ENCODE assay signal across 21 cellular contexts in the genomic region with DNA sequence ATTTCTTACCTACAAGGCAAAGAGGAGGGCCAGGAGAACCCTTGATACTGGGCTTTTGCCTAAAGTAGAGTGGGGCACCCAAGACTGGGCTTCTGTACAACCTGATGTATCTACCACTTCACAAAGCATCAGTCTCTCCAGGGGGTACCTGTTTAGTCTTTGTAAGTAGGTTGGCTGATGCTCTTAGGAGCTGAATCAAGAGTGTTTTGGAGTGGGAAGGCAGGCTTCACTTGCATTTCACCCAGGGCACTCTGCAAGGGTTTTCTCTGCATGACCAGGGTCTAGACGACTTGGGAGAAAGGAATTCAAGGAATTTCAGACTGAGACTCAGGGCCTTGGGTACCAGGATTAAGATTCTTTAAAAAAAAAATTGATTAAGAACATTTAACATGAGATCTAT.
DNase-seq lines count a peak whose midpoint lies in the region; ATAC-seq, FAIRE-seq and TF ChIP-seq lines count a peak whose summit lies in the region.
"Had no signal": no experiment of that assay in that cellular context is flagged by ENCODE, and none has a peak within 500 bp of the region (broad histone marks: within the 10 kb centered on the region; RNA-seq: fewer than 3 reads in every experiment).

No MANE protein-coding gene starts in this region.

- no peaks in the 10 kb centered on the region for H3K36me3 Mint-ChIP-seq in GM23338 (ENCODE audit: low read depth)

- H3K27me3 ChIP-seq in GM23338 (ENCODE audit: insufficient read depth) (no peaks in the 10 kb centered on the region), keratinocyte (ENCODE audit: control insufficient read depth, extremely low read depth, insufficient read depth, low read length) (no peaks in the 10 kb centered on the region)
- H3K27me3 ChIP-seq: SJCRH30 had no signal

- POLR2A ChIA-PET in A549 (lab: Yijun Ruan, JAX): no interaction called here

- peaks cover 24% of the 10 kb centered on the region for H3K4me1 Mint-ChIP-seq in GM23338
- H3K4me1 Mint-ChIP-seq: T-helper 17 cell had no signal

- H3K4me2 ChIP-seq in A549 (no peak overlapping the region), GM23338 (peak overlapping the region; percentile 38; the same call in 1 of the 2 replicates), keratinocyte (ENCODE audit: control insufficient read depth, extremely low read depth, insufficient read depth, low read depth, low read length) (peak overlapping the region; percentile 16)

- FAIRE-seq in A549 (lab: Jason Lieb, UNC): no peak
- no peak for FAIRE-seq in keratinocyte (lab: Jason Lieb, UNC)
- FAIRE-seq: frontal cortex, HTR-8/SVneo, small intestine had no signal

- CTCF ChIA-PET in A549 (lab: Yijun Ruan, JAX): no interaction called here

- H3K9me2 ChIP-seq in GM23338 (ENCODE audit: insufficient read depth): no peaks in the 10 kb centered on the region

- DNase-seq in A549 (ENCODE audit: low read depth in 1 of 2, low spot score in 1 of 2) (no peak), GM23338 (ENCODE audit: low spot score) (peak; percentile 51), astrocyte of the hippocampus (ENCODE audit: low read depth, low spot score) (peak; percentile 74), keratinocyte (ENCODE audit: low read depth, low spot score) (no peak), SW 1271 (lab: John Stamatoyannopoulos, UW) (no peak)
- no peak for DNase-seq in activated naive CD4-positive, alpha-beta T cell treated with Interleukin-2 at 50 U/mL for 16 hours
- DNase-seq: activated CD4-positive, alpha-beta T cell treated with anti-CD3 and anti-CD28 coated beads, Interleukin-2, amount 50 U/mL, for 48 hours; amygdala; central memory CD4-positive, alpha-beta T cell; SJCRH30; small intestine; stimulated activated CD4-positive, alpha-beta T cell treated with anti-CD3 and anti-CD28 coated beads, Interleukin-2, amount 100 ng/mL, for 48 hours; stimulated activated naive CD4-positive, alpha-beta T cell treated with Interleukin-2 at 50 U/mL for 16 hours; T-helper 17 cell had no signal

- no peak overlapping the region for H3K27ac Mint-ChIP-seq in GM23338
- H3K27ac Mint-ChIP-seq: T-helper 17 cell had no signal

- no peaks in the 10 kb centered on the region for H3K9me1 ChIP-seq in keratinocyte (ENCODE audit: control insufficient read depth, extremely low read depth, insufficient read depth, low read length)

- H3K9me3 ChIP-seq in A549 (no peaks in the 10 kb centered on the region), keratinocyte (ENCODE audit: control insufficient read depth, low read depth, low read length) (no peaks in the 10 kb centered on the region)
- H3K9me3 ChIP-seq: SJCRH30 had no signal

- H3K27me3 Mint-ChIP-seq in GM23338 (ENCODE audit: insufficient read depth, low read depth, poor library complexity): peaks cover 6% of the 10 kb centered on the region

- H2AFZ ChIP-seq in GM23338 (no peak overlapping the region), keratinocyte (ENCODE audit: control insufficient read depth, low read length) (no peak overlapping the region)

- H4K20me1 ChIP-seq in GM23338 (replicated peaks; ENCODE audit: insufficient read depth): no peaks in the 10 kb centered on the region
- H4K20me1 ChIP-seq in keratinocyte (ENCODE audit: control insufficient read depth, extremely low read depth, insufficient read depth, low read length): no peaks in the 10 kb centered on the region

- no peaks in the 10 kb centered on the region for H3F3A ChIP-seq in GM23338 (replicated peaks; ENCODE audit: low read depth)

- TF ChIP-seq CTCF in A549 (IDR thresholded peaks at IDR 0.05): no peak
- no peak for TF ChIP-seq CTCF in GM23338 (conservative IDR thresholded peaks at IDR 0.05; ENCODE audit: low read depth in 2 of 2)
- no peak for TF ChIP-seq CTCF in keratinocyte (optimal IDR thresholded peaks at IDR 0.05 in 1 of 3, IDR thresholded peaks at IDR 0.05 in 1 of 3, conservative IDR thresholded peaks at IDR 0.05 in 1 of 3; ENCODE audit: extremely low read depth in 1 of 3, insufficient read depth in 2 of 3, low read length in 3 of 3)

- TF ChIP-seq POLR2A in A549 (IDR thresholded peaks at IDR 0.05; ENCODE audit: low read length): no peak

- H3K4me1 ChIP-seq in A549: peaks cover 24% of the 10 kb centered on the region
- H3K4me1 ChIP-seq in GM23338 (ENCODE audit: insufficient read depth): peaks cover 9% of the 10 kb centered on the region; the same call in 1 of the 2 replicates
- peaks cover 16% of the 10 kb centered on the region for H3K4me1 ChIP-seq in keratinocyte (ENCODE audit: control insufficient read depth, extremely low read depth, insufficient read depth, low read length)
- H3K4me1 ChIP-seq: SJCRH30 had no signal

- H3K4me3 ChIP-seq in A549 (no peak overlapping the region), GM23338 (no peak overlapping the region), keratinocyte (ENCODE audit: control insufficient read depth in 2 of 3, extremely low read depth in 1 of 3, insufficient read depth in 2 of 3, low read depth in 1 of 3, low read length in 3 of 3) (no peak overlapping the region)
- H3K4me3 ChIP-seq: SJCRH30 had no signal

- H3K27ac ChIP-seq in A549: peak overlapping the region; percentile 30 to 78; a peak in 5 of 6 replicates
- no peak overlapping the region for H3K27ac ChIP-seq in GM23338 (ENCODE audit: low read depth)
- H3K27ac ChIP-seq in keratinocyte (ENCODE audit: control insufficient read depth, insufficient read depth, low read length): no peak overlapping the region
- H3K27ac ChIP-seq: SJCRH30 had no signal

- no peaks in the 10 kb centered on the region for H3K9me3 Mint-ChIP-seq in GM23338
- H3K9me3 Mint-ChIP-seq: neural crest cell had no signal

- no peak overlapping the region for H3K9ac ChIP-seq in keratinocyte (ENCODE audit: control insufficient read depth, extremely low read depth, insufficient read depth, low read length)

- ATAC-seq in A549: no peak
- ATAC-seq in GM23338: peak; percentile 89
- ATAC-seq in GM21360 (IDR thresholded peaks at IDR 0.05; ENCODE audit: unreplicated experiment): no peak
- no peak for ATAC-seq in GM21423 (IDR thresholded peaks at IDR 0.05; ENCODE audit: unreplicated experiment)
- ATAC-seq: HCT116, left lobe of liver, T-helper 17 cell had no signal

- no peak overlapping the region for H3K4me3 Mint-ChIP-seq in GM23338
- H3K4me3 Mint-ChIP-seq: neural crest cell, T-helper 17 cell had no signal

- dilution Hi-C loops in keratinocyte (cut with MboI; ENCODE audit: extremely low pct_ligation_motif_present, low sequenced_read_pairs): no loop called here

- no peak for TF ChIP-seq RAD21 in A549 (conservative IDR thresholded peaks at IDR 0.05 in 1 of 2, IDR thresholded peaks at IDR 0.05 in 1 of 2)

- WGBS in A549 (ENCODE audit: missing lambda C conversion rate): 4% methylated on average over 1 of the region's 1 CpG

- no peak for TF ChIP-seq EP300 in A549 (IDR thresholded peaks at IDR 0.05)

- H3K79me2 ChIP-seq in GM23338 (replicated peaks; ENCODE audit: insufficient read depth) (no peaks in the 10 kb centered on the region), keratinocyte (ENCODE audit: control insufficient read depth, insufficient read depth, low read length) (no peaks in the 10 kb centered on the region)

- H3K36me3 ChIP-seq in GM23338 (ENCODE audit: insufficient read depth) (no peaks in the 10 kb centered on the region), keratinocyte (ENCODE audit: control insufficient read depth in 2 of 2, extremely low read depth in 1 of 2, insufficient read depth in 2 of 2, low read length in 2 of 2) (no peaks in the 10 kb centered on the region)
- H3K36me3 ChIP-seq: SJCRH30 had no signal

TF ChIP-seq in A549, 52 proteins besides CTCF, POLR2A, EP300 and RAD21:
- TF ChIP-seq PHF8 (IDR thresholded peaks at IDR 0.05; ENCODE audit: borderline replicate concordance, low read depth) (no peak), HOXB13 (CRISPR knock-in tag; IDR thresholded peaks at IDR 0.05; ENCODE audit: low read depth) (no peak), ZFP36 (IDR thresholded peaks at IDR 0.05; ENCODE audit: borderline replicate concordance, partially characterized antibody) (no peak), EHMT2 (IDR thresholded peaks at IDR 0.05; ENCODE audit: low read depth) (no peak), MAFK (IDR thresholded peaks at IDR 0.05; ENCODE audit: partially characterized antibody) (no peak)

TF ChIP-seq in GM23338, 12 proteins besides CTCF, POLR2A, EP300 and RAD21 (continues in another document):
- TF ChIP-seq EZH2 (IDR thresholded peaks at IDR 0.05; ENCODE audit: low read depth, unreplicated experiment) (no peak), ZNF114 (CRISPR knock-in tag; IDR thresholded peaks at IDR 0.05) (no peak), JUNB (IDR thresholded peaks at IDR 0.05; ENCODE audit: unreplicated experiment) (no peak)

Comparison
In these comparisons a context has a peak if more than half of its experiments do, and no peak if none do; other contexts are left out.
1. DNase-seq: peak in GM23338 (single experiment) and astrocyte of the hippocampus (single experiment); none in A549 (0 of 2), keratinocyte (single experiment), SW 1271 (0 of 2) and activated naive CD4-positive, alpha-beta T cell treated with Interleukin-2 at 50 U/mL for 16 hours (single experiment).
2. H3K27ac ChIP-seq: peak in A549 (2 of 2); none in GM23338 (single experiment) and keratinocyte (single experiment).